In the genomic region with DNA sequence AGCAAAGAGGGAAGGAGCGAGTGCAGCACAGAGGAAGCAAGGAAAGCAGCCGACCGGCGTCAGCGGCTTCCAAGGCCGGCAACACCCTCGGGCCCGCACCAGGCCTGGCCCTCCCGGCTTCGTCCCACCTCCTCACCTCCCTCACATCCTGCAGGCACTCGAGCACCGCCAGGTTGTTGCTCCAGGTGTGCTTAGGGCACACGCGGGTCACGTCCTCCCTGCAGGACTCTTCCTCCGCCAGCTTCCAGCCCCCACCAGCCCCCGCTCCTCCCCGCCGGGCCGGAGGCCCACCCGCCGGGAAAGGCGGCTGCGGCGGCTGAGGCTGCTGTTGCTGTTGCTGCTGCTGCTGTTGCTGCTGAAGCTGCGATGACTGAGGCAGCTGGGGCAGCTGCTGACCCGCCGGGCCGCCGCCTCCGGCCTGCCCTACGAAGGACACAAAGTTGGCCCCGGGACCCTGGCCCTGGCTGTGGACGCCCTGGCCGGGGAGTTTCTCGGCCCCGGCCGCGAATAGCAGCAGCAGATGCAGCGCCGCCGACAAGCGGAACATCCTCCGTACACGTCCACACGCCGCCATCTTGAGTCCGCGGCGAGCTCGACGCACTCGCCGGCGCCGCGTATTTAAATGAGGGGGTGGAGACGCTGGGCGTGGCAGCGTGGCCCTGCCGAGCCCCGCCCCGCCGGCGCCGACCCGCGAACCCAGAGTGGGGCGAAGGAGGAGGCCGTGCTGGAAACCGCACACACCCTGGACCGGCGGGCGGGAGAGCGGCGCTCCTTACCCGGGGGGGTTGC, we compare ENCODE assay signal across 8 cellular contexts. TPM values are rescaled to one million over a fixed set of nuclear protein-coding genes. Genes with fewer than 3 reads are reported as not detected.
A peak's percentile ranks its signal among the peaks of the same experiment; 100 is the strongest.
DNase-seq lines count a peak whose midpoint lies in the region; ATAC-seq and TF ChIP-seq lines count a peak whose summit lies in the region.

A gene (minus strand): TSS at position 594 of the 789 bp plus-strand sequence. CDS start 20 bp downstream, at position 574.

- intact Hi-C loops in T-helper 2 cell treated with Interferon-gamma antibody and Interleukin-4, amounts not matched to agents 100 ng/mL and 5 ng/mL, for 36 hours (cut with micrococcal nuclease) = loop anchor here (1.0 to 10.0 kb wide), 8 partner anchors 60 to 1819 kb away; a partner anchor contains a TSS
- intact Hi-C loops in uterus (cut with DNase I; ENCODE audit: low total_unique reads) = no loop called here

- peak within 1 kb of the TSS; percentile 95 to 96 for H3K27ac ChIP-seq in right atrium auricular region
- peak within 1 kb of the TSS; percentile 93 to 98 for H3K27ac ChIP-seq in uterus

- no peaks in the 10 kb centered on the region for H3K36me3 ChIP-seq in right atrium auricular region
- H3K36me3 ChIP-seq in uterus = no peaks in the 10 kb centered on the region

- peak; percentile 98 for TF ChIP-seq POLR2A in GM15510 (IDR thresholded peaks at IDR 0.05; ENCODE audit: borderline replicate concordance, extremely low read depth, insufficient read length)
- TF ChIP-seq POLR2A in uterus (IDR thresholded peaks at IDR 0.05) = peak; percentile 82 to 91

- TF ChIP-seq CTCF in right atrium auricular region (IDR thresholded peaks at IDR 0.05) (no peak), uterus (IDR thresholded peaks at IDR 0.05) (peak in 1 of 4 experiments; percentile 6)

- peak; percentile 97 for ATAC-seq in HG02798 (IDR thresholded peaks at IDR 0.05; ENCODE audit: poor library complexity, unreplicated experiment)

- H3K4me3 ChIP-seq in right atrium auricular region (peak within 1 kb of the TSS; percentile 83 to 93), uterus (peak within 1 kb of the TSS; percentile 78 to 100)

- no peaks in the 10 kb centered on the region for H3K9me3 ChIP-seq in right atrium auricular region
- no peaks in the 10 kb centered on the region for H3K9me3 ChIP-seq in uterus

- H3K27me3 ChIP-seq in right atrium auricular region (no peaks in the 10 kb centered on the region), uterus (no peaks in the 10 kb centered on the region)

- DNase-seq in NCI-H1417 treated with DMSO at 0.1 percent for 48 hours (lab: John Stamatoyannopoulos, UW) (peak; percentile 45), anterior cingulate cortex (lab: John Stamatoyannopoulos, UW) (peak; percentile 35 to 94 (median 84)), right atrium auricular region (ENCODE audit: low spot score) (peak; percentile 88), putamen (ENCODE audit: low spot score) (peak; percentile 92), uterus (peak; percentile 86 to 90)

- peaks cover 0 to 29% of the 10 kb centered on the region in 2 donors for H3K4me1 ChIP-seq in right atrium auricular region
- peaks cover 0 to 9% of the 10 kb centered on the region in 2 donors for H3K4me1 ChIP-seq in uterus

RNA-seq across cellular contexts. Expression of the gene that starts here (rescaled TPM):
- total RNA-seq in T-helper 2 cell treated with Interferon-gamma antibody and Interleukin-4, amounts not matched to agents 100 ng/mL and 5 ng/mL, for 36 hours = 91.5 and 93.7 TPM in 2 replicates
- 100 to 1,000 TPM; 102 to 123 TPM for total RNA-seq in right atrium auricular region
- total RNA-seq in uterus = 100 to 1,000 TPM in 2 of 4 donors, 10 to 100 TPM in 2; 53.0 to 272 (median 127) TPM

Comparison
In these comparisons a context has a peak if more than half of its experiments do, and no peak if none do; other contexts are left out.
1. Peak in every context shown above with its lines: DNase-seq, ATAC-seq, H3K4me3 ChIP-seq and H3K27ac ChIP-seq.